ENCODE assay signal across 8 cellular contexts in genomic region chr1:203026666-203027663, GRCh38. TPM values are rescaled to one million over a fixed set of nuclear protein-coding genes. Genes with fewer than 3 reads are reported as not detected.
DNase-seq lines count a peak whose midpoint lies in the region; ATAC-seq and TF ChIP-seq lines count a peak whose summit lies in the region.

No MANE protein-coding gene starts in this region.

- H3K36me3 Mint-ChIP-seq in endodermal cell (ENCODE audit: low read depth), result peaks cover 24% of the 10 kb centered on the region
- peaks cover 39% of the 10 kb centered on the region for H3K36me3 Mint-ChIP-seq in nephron progenitor cell (ENCODE audit: low read depth)

- H3K36me3 ChIP-seq in ACC112 (ENCODE audit: insufficient read depth, low read length) (peaks cover 7% of the 10 kb centered on the region), endodermal cell (ENCODE audit: control insufficient read depth, insufficient read depth, low read length) (peaks cover 34% of the 10 kb centered on the region)

- H3K4me3 ChIP-seq in ACC112 (ENCODE audit: low read depth, low read length) (peak overlapping the region; percentile 99), endodermal cell (ENCODE audit: low read length) (peak overlapping the region; percentile 88)

- peak; percentile 20 for ATAC-seq in GM19452 (IDR thresholded peaks at IDR 0.05; ENCODE audit: unreplicated experiment)

- H3K9me3 ChIP-seq in endodermal cell (ENCODE audit: control insufficient read depth, low read length), result no peaks in the 10 kb centered on the region

- peak overlapping the region; percentile 62 for H3K9ac ChIP-seq in endodermal cell (ENCODE audit: extremely low read depth, low read length, poor library complexity, severe bottlenecking)

- peaks cover 14% of the 10 kb centered on the region for H3K79me2 ChIP-seq in ACC112 (ENCODE audit: control insufficient read depth, insufficient read depth, low read length, unreplicated experiment)

- H3K27ac ChIP-seq in ACC112 (ENCODE audit: low read depth, low read length) (no peak overlapping the region), endodermal cell (ENCODE audit: low read depth, low read length) (no peak overlapping the region)

- peak; percentile 58 for DNase-seq in NCI-H69 (lab: John Stamatoyannopoulos, UW)
- DNase-seq in endodermal cell, result peak; percentile 60
- DNase-seq in nephron progenitor cell, result no peak
- no peak for DNase-seq in stimulated activated CD4-positive, alpha-beta T cell treated with anti-CD3 and anti-CD28 coated beads, Interleukin-15, amount 100 ng/mL, for 24 hours
- no peak for DNase-seq in NOMO-1 treated with dmso at 0.1 percent for 144 hours (lab: John Stamatoyannopoulos, UW; ENCODE audit: unreplicated experiment)
- no peak for DNase-seq in AML-193 (lab: John Stamatoyannopoulos, UW)

- H3K4me1 ChIP-seq in ACC112 (ENCODE audit: control insufficient read depth, insufficient read depth, low read length, unreplicated experiment) (peaks cover 3% of the 10 kb centered on the region), endodermal cell (ENCODE audit: control insufficient read depth, insufficient read depth, low read length) (peaks cover 4% of the 10 kb centered on the region)

- peak overlapping the region; percentile 52 for H2AFZ ChIP-seq in ACC112 (ENCODE audit: low read length, unreplicated experiment)

- WGBS in endodermal cell (ENCODE audit: insufficient coverage in 1 of 2, insufficient read length in 1 of 2), 2 experiments, result 12 to 17% methylated on average over 21 to 46 of the region's 46 CpGs

- H3K4me3 Mint-ChIP-seq in endodermal cell (peak overlapping the region; percentile 65), nephron progenitor cell (peak overlapping the region; percentile 93)

- H3K27me3 ChIP-seq in ACC112 (ENCODE audit: insufficient read depth, low read length) (no peaks in the 10 kb centered on the region), endodermal cell (ENCODE audit: control insufficient read depth, insufficient read depth, low read length, poor library complexity, severe bottlenecking) (peaks cover 21% of the 10 kb centered on the region)

- no peak overlapping the region for H3K27ac Mint-ChIP-seq in endodermal cell
- H3K27ac Mint-ChIP-seq in nephron progenitor cell, result no peak overlapping the region

- TF ChIP-seq CTCF in endodermal cell (conservative IDR thresholded peaks at IDR 0.05), result peak; percentile 42
- peak; percentile 8 for TF ChIP-seq CTCF in nephron progenitor cell (IDR thresholded peaks at IDR 0.05)

- H3K27me3 Mint-ChIP-seq in endodermal cell (ENCODE audit: insufficient read depth), result peaks cover 39% of the 10 kb centered on the region
- H3K27me3 Mint-ChIP-seq in nephron progenitor cell (ENCODE audit: low read depth, poor library complexity), result peaks cover 19% of the 10 kb centered on the region

- peaks cover 2% of the 10 kb centered on the region for H3K9me3 Mint-ChIP-seq in endodermal cell
- H3K9me3 Mint-ChIP-seq in nephron progenitor cell, result peaks cover 10% of the 10 kb centered on the region

- H3K4me1 Mint-ChIP-seq in endodermal cell, result peaks cover 15% of the 10 kb centered on the region
- H3K4me1 Mint-ChIP-seq in nephron progenitor cell, result peaks cover 34% of the 10 kb centered on the region

RNA-seq across cellular contexts. Expression of gene PPFIA4, which starts 0.7 kb away (rescaled TPM):
- total RNA-seq in endodermal cell, result 10 to 100 TPM in 1 of 2 donors, 1 to 10 TPM in 1; 8.4 to 12.1 TPM
- polyA plus RNA-seq in endodermal cell (2013, experiment 1 of 2), result 10.6 TPM
- polyA plus RNA-seq in endodermal cell (2013, experiment 2 of 2), result 9.6 TPM

RNA-seq across cellular contexts. Expression of gene TMEM183A, which starts 19.8 kb away (rescaled TPM):
- total RNA-seq in endodermal cell, result 10 to 100 TPM; 88.9 to 89.7 TPM
- polyA plus RNA-seq in endodermal cell (2013, experiment 1 of 2), result 76.9 TPM
- 71.9 TPM for polyA plus RNA-seq in endodermal cell (2013, experiment 2 of 2)

RNA-seq across cellular contexts. Expression of gene MYOG, which starts 58.8 kb away (rescaled TPM):
- total RNA-seq in endodermal cell, result not detected
- not detected for polyA plus RNA-seq in endodermal cell (2013, experiment 1 of 2)
- polyA plus RNA-seq in endodermal cell (2013, experiment 2 of 2), result not detected

RNA-seq across cellular contexts. Expression of gene CYB5R1, which starts 59.9 kb away (rescaled TPM):
- 10 to 100 TPM; 15.7 to 18.0 TPM for total RNA-seq in endodermal cell
- 26.7 TPM for polyA plus RNA-seq in endodermal cell (2013, experiment 1 of 2)
- polyA plus RNA-seq in endodermal cell (2013, experiment 2 of 2), result 25.8 TPM

Comparison
In these comparisons a context has a peak if more than half of its experiments do, and no peak if none do; other contexts are left out.
1. DNase-seq: peak in NCI-H69 (single experiment) and endodermal cell (single experiment); none in nephron progenitor cell (single experiment), stimulated activated CD4-positive, alpha-beta T cell treated with anti-CD3 and anti-CD28 coated beads, Interleukin-15, amount 100 ng/mL, for 24 hours (single experiment), NOMO-1 treated with dmso at 0.1 percent for 144 hours (single experiment) and AML-193 (0 of 2).